11 cellular contexts compared by ENCODE assay signal in the genomic region with DNA sequence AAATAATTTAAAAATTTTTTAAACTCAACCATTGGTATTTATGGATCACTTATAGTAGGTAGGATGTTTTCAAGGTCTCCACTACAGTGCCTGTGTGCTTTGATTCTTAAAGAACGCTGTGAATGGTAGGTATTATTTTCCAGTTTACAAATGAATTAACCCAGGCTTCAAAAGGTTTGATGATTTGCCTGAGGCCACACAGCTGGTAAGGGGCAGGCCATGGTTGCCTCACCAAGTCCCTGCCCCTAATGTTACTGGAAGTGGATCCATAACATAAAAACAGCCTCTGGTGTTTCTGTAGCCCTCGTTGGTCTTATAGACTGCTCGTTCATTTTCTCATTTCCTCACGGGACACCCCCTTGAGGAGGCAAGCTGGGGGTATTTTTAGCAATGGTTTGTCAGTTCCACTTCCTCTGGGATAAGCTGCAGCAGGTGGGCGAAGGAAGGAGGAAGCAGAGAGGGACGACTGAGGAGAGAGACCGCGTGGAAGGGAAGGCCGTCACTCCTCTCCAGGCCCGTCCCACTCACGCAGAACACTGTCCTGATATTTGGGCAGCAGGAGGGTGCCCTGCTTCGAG.
A peak's percentile ranks its signal among the peaks of the same experiment; 100 is the strongest.
DNase-seq lines count a peak whose midpoint lies in the region; ATAC-seq lines count a peak whose summit lies in the region.
"Had no signal": no experiment of that assay in that cellular context is flagged by ENCODE, and none has a peak within 500 bp of the region (broad histone marks: within the 10 kb centered on the region; RNA-seq: fewer than 3 reads in every experiment).

No MANE protein-coding gene starts in this region.

- DNase-seq in NCI-H1417 (lab: John Stamatoyannopoulos, UW) (peak in 2 of 3 experiments; percentile 19 to 60), NCI-H1417 treated with DMSO at 0.1 percent for 48 hours (lab: John Stamatoyannopoulos, UW) (no peak), UCSD-AML1 (lab: John Stamatoyannopoulos, UW; ENCODE audit: unreplicated experiment) (peak; percentile 26), pons (ENCODE audit: low spot score) (peak; percentile 46), epidermal melanocyte (ENCODE audit: insufficient read length, low spot score) (no peak), AG08395 (ENCODE audit: low spot score) (no peak)
- DNase-seq: DMS53, midbrain, NCI-H1092 treated with DMSO at 0.1 percent for 48 hours had no signal

- ATAC-seq in HG03108 (IDR thresholded peaks at IDR 0.05; ENCODE audit: unreplicated experiment) (peak; percentile 22), HG03045 (IDR thresholded peaks at IDR 0.05; ENCODE audit: unreplicated experiment) (no peak)

Comparison
In these comparisons a context has a peak if more than half of its experiments do, and no peak if none do; other contexts are left out.
1. DNase-seq: peak in NCI-H1417 (2 of 3), UCSD-AML1 (single experiment) and pons (single experiment); none in NCI-H1417 treated with DMSO at 0.1 percent for 48 hours (single experiment), epidermal melanocyte (single experiment) and AG08395 (single experiment).